In the genomic region with DNA sequence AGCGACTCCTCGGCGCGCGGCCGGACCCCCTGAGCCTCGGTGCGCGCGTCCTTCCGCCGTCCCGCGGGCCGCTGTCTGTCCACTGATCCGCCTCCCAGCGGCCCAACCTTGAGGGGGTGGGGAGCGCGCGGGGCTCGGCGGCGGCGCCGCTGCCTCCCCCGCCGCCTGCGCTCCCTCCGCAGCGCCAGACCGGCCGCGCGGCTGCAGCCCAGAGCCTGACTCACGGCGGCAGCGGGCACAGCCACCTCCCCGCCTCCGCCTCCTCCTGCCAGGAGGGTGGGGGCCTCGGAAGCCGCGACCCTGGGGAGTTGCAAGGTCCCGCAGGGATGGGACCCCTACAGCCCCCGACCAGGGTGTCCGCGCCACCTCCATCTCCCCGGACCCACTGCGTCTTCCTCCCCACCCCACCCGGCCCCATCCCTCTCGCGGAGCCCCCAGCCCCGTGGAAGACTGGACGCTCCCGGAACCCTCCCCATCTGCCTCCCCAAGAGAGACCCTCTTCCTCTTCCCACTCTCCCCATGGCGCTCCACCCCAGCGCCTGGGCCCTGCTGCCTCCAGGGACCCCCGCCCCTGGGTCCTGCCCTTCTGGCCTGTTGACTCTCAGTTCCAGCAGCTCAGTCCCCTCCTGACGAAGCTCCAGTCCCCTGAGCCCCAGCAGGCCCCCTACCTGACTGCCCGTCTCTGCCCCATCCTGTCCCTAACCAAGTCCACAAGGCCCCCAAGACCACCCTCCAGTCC, we compare ENCODE assay signal across 9 cellular contexts.
A peak's percentile ranks its signal among the peaks of the same experiment; 100 is the strongest.
DNase-seq lines count a peak whose midpoint lies in the region; ATAC-seq and TF ChIP-seq lines count a peak whose summit lies in the region.
"Had no signal": no experiment of that assay in that cellular context is flagged by ENCODE, and none has a peak within 500 bp of the region (broad histone marks: within the 10 kb centered on the region; RNA-seq: fewer than 3 reads in every experiment).

No MANE protein-coding gene starts in this region.

- TF ChIP-seq CTCF in astrocyte of the spinal cord (IDR thresholded peaks at IDR 0.05; ENCODE audit: low read depth, low read length): no peak

- peak overlapping the region in 1 of 5 donors; percentile 17 for H3K9ac ChIP-seq in subcutaneous abdominal adipose tissue (ENCODE audit: low read length in 5 of 5)

- DNase-seq in DMS 273 (lab: John Stamatoyannopoulos, UW; ENCODE audit: unreplicated experiment) (peak; percentile 33), DMS 273 treated with DMSO at 0.1 percent for 48 hours (lab: John Stamatoyannopoulos, UW) (no peak), astrocyte of the spinal cord (ENCODE audit: low read depth, low spot score) (no peak), iPS-NIHi11 (ENCODE audit: low spot score) (peak; percentile 80), NCI-H1092 (lab: John Stamatoyannopoulos, UW) (no peak), HCEC 1CT (no peak)

- peaks cover 4 to 10% (median 6%) of the 10 kb centered on the region in 5 donors for H3K27me3 ChIP-seq in subcutaneous abdominal adipose tissue (ENCODE audit: control insufficient read depth in 5 of 5, insufficient read depth in 4 of 5, low read length in 5 of 5)

- H3K36me3 ChIP-seq in subcutaneous abdominal adipose tissue (ENCODE audit: control insufficient read depth in 5 of 5, insufficient read depth in 5 of 5, low read length in 5 of 5): peaks cover 0 to 28% (median 22%) of the 10 kb centered on the region in 5 donors

- no peak for ATAC-seq in HG02981 (IDR thresholded peaks at IDR 0.05; ENCODE audit: unreplicated experiment)

- peaks cover 0 to 3% (median 0%) of the 10 kb centered on the region in 5 donors for H3K9me3 ChIP-seq in subcutaneous abdominal adipose tissue (ENCODE audit: control insufficient read depth in 5 of 5, low read length in 5 of 5)

- peak overlapping the region; percentile 48 for H3K4me3 ChIP-seq in astrocyte of the spinal cord (ENCODE audit: low read depth, low read length)
- H3K4me3 ChIP-seq in subcutaneous abdominal adipose tissue (ENCODE audit: low read depth in 1 of 5, low read length in 5 of 5): peak overlapping the region in 3 of 5 donors; percentile 31 to 51 (median 44)

- in situ Hi-C loops in astrocyte of the spinal cord (cut with HindIII; ENCODE audit: low sequenced_read_pairs): no loop called here

- no peak overlapping the region for H3K27ac ChIP-seq in subcutaneous abdominal adipose tissue (ENCODE audit: low read depth, low read length)
- H3K27ac ChIP-seq: 22Rv1 had no signal

- peaks cover 6 to 87% (median 67%) of the 10 kb centered on the region in 5 donors for H3K4me1 ChIP-seq in subcutaneous abdominal adipose tissue (ENCODE audit: control insufficient read depth in 5 of 5, insufficient read depth in 5 of 5, low read length in 5 of 5)

Comparison
In these comparisons a context has a peak if more than half of its experiments do, and no peak if none do; other contexts are left out.
1. DNase-seq: peak in DMS 273 (single experiment) and iPS-NIHi11 (single experiment); none in DMS 273 treated with DMSO at 0.1 percent for 48 hours (single experiment), astrocyte of the spinal cord (single experiment), NCI-H1092 (single experiment) and HCEC 1CT (single experiment).